Comparison of ENCODE assay signal across 12 cellular contexts in the genomic region with DNA sequence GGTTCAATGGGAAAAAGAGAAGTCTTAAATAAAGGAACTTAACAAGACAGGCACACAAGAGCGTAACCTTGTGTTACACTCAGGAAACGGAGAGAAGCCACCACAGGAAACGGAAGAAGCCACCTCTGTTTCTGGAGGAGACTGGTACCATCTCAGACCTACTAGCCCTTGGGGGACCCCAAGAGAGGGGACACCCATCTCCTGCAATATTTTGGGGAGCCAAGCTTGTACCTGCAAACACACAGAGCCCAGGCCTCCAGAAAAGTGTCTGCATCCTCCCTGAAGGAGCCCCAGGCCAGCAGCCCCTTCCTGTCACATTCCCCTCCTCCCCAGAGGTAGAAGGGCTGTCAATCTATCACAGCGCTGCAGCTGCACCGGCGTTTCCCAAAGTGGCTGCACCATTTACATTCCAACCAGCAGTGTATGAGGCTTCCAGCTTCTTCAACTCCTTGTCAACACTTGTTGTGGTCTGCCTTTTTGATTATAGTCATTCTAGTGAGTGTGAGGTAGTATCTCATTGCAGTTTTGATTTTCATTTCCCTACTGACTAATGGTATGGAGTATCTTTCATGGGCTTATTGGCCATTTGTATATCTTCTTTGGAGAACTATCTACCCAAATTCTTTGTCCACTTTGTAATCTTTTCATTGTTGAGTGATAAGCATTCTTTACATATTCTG. TPM values are rescaled to one million over a fixed set of nuclear protein-coding genes. Genes with fewer than 3 reads are reported as not detected.
DNase-seq lines count a peak whose midpoint lies in the region; ATAC-seq, FAIRE-seq and TF ChIP-seq lines count a peak whose summit lies in the region.
"Had no signal": no experiment of that assay in that cellular context is flagged by ENCODE, and none has a peak within 500 bp of the region (broad histone marks: within the 10 kb centered on the region; RNA-seq: fewer than 3 reads in every experiment).

No MANE protein-coding gene starts in this region.

- no peak for ATAC-seq in activated B cell treated with CpG ODN at 0.5 μM for 24 hours (ENCODE audit: low read depth)
- no peak for ATAC-seq in pancreas

- no peak for FAIRE-seq in pancreas (lab: Jason Lieb, UNC)

- H3K27me3 Mint-ChIP-seq in CD8-positive, alpha-beta memory T cell, result peaks cover 0 to 14% of the 10 kb centered on the region in 2 donors
- H3K27me3 Mint-ChIP-seq in activated B cell treated with CpG ODN at 0.5 μM for 24 hours (peaks cover 3% of the 10 kb centered on the region), nephron progenitor cell (ENCODE audit: low read depth, poor library complexity) (peaks cover 26% of the 10 kb centered on the region)

- CTCF ChIA-PET in CD8-positive, alpha-beta memory T cell (lab: Charles Lee), result no interaction called here
- CTCF ChIA-PET in activated B cell treated with CpG ODN at 0.5 μM for 24 hours (lab: Charles Lee), result interaction anchor here (0.8 kb wide), 1 partner anchor 58 kb away, joined by 3 read pairs; no protein-coding TSS in a partner anchor

- 37 to 48% methylated on average over 6 of the region's 6 CpGs for WGBS in pancreas, 2 donors

- H3K36me3 ChIP-seq in CD8-positive, alpha-beta memory T cell (ENCODE audit: insufficient read depth, low read length), result no peaks in the 10 kb centered on the region
- H3K36me3 ChIP-seq in KOPT-K1 (ENCODE audit: insufficient read depth, low read length), result no peaks in the 10 kb centered on the region
- no peaks in the 10 kb centered on the region for H3K36me3 ChIP-seq in pancreas

- POLR2A ChIA-PET in CD8-positive, alpha-beta memory T cell (lab: Charles Lee), result no interaction called here
- POLR2A ChIA-PET in activated B cell treated with CpG ODN at 0.5 μM for 24 hours (lab: Charles Lee), result no interaction called here

- H3K4me3 ChIP-seq in CD8-positive, alpha-beta memory T cell (ENCODE audit: low read length), result no peak overlapping the region
- H3K4me3 ChIP-seq in pancreas, result no peak overlapping the region

- H3K36me3 Mint-ChIP-seq in CD8-positive, alpha-beta memory T cell, result no peaks in the 10 kb centered on the region
- no peaks in the 10 kb centered on the region for H3K36me3 Mint-ChIP-seq in activated B cell treated with CpG ODN at 0.5 μM for 24 hours (ENCODE audit: low read depth)
- no peaks in the 10 kb centered on the region for H3K36me3 Mint-ChIP-seq in nephron progenitor cell (ENCODE audit: low read depth)

- intact Hi-C loops in activated B cell treated with CpG ODN at 0.5 μM for 24 hours (cut with micrococcal nuclease), result no loop called here
- intact Hi-C loops in pancreas (cut with DNase I), result no loop called here

- DNase-seq in CD8-positive, alpha-beta memory T cell, result peak in 1 of 5 donors; percentile 11
- DNase-seq in activated B cell treated with CpG ODN at 0.5 μM for 24 hours (no peak), nephron progenitor cell (no peak), HPDE6-E6E7 (ENCODE audit: extremely low spot score) (no peak), NCI-H1092 (lab: John Stamatoyannopoulos, UW) (no peak), COLO829 (ENCODE audit: low spot score) (no peak), pancreas (no peak)
- DNase-seq: NCI-H1694 had no signal

- TF ChIP-seq CTCF in activated B cell treated with CpG ODN at 0.5 μM for 24 hours (IDR thresholded peaks at IDR 0.05), result no peak
- TF ChIP-seq CTCF in nephron progenitor cell (IDR thresholded peaks at IDR 0.05), result no peak
- no peak for TF ChIP-seq CTCF in pancreas (IDR thresholded peaks at IDR 0.05)

- H3K4me1 ChIP-seq in CD8-positive, alpha-beta memory T cell (ENCODE audit: insufficient read depth, low read length), result peaks cover 34% of the 10 kb centered on the region
- no peaks in the 10 kb centered on the region for H3K4me1 ChIP-seq in pancreas

- peak overlapping the region in 4 of 8 donors; percentile 27 to 68 (median 47) for H3K27ac Mint-ChIP-seq in CD8-positive, alpha-beta memory T cell
- peak overlapping the region; percentile 47 for H3K27ac Mint-ChIP-seq in activated B cell treated with CpG ODN at 0.5 μM for 24 hours
- H3K27ac Mint-ChIP-seq in nephron progenitor cell, result peak overlapping the region; percentile 54
- H3K27ac Mint-ChIP-seq: T-helper 1 cell treated with Interleukin-12 subunit alpha and Interleukin-12 subunit beta and Interleukin-4 antibody, amounts not matched to agents 30 μg/mL and 1 μg/mL, for 36 hours had no signal

- H3K27me3 ChIP-seq in CD8-positive, alpha-beta memory T cell (ENCODE audit: insufficient read depth, low read length, poor library complexity, severe bottlenecking), result no peaks in the 10 kb centered on the region
- H3K27me3 ChIP-seq in pancreas, result peaks cover 0 to 4% (median 0%) of the 10 kb centered on the region in 4 donors

- H3K9me3 ChIP-seq in CD8-positive, alpha-beta memory T cell (ENCODE audit: low read length), result no peaks in the 10 kb centered on the region
- peaks cover under 1% of the 10 kb centered on the region for H3K9me3 ChIP-seq in KOPT-K1 (ENCODE audit: insufficient read depth, low read length, poor library complexity, severe bottlenecking)
- no peaks in the 10 kb centered on the region for H3K9me3 ChIP-seq in pancreas

- no peaks in the 10 kb centered on the region for H3K9me3 Mint-ChIP-seq in CD8-positive, alpha-beta memory T cell
- no peaks in the 10 kb centered on the region for H3K9me3 Mint-ChIP-seq in activated B cell treated with CpG ODN at 0.5 μM for 24 hours
- H3K9me3 Mint-ChIP-seq in nephron progenitor cell, result peaks cover 10% of the 10 kb centered on the region

- peak overlapping the region in 5 of 7 donors; percentile 57 to 74 (median 70) for H3K4me3 Mint-ChIP-seq in CD8-positive, alpha-beta memory T cell
- H3K4me3 Mint-ChIP-seq in activated B cell treated with CpG ODN at 0.5 μM for 24 hours (peak overlapping the region; percentile 39), nephron progenitor cell (no peak overlapping the region)
- H3K4me3 Mint-ChIP-seq: T-helper 1 cell treated with Interleukin-12 subunit alpha and Interleukin-12 subunit beta and Interleukin-4 antibody, amounts not matched to agents 30 μg/mL and 1 μg/mL, for 36 hours had no signal

- peaks cover 12 to 37% (median 24%) of the 10 kb centered on the region in 3 donors for H3K4me1 Mint-ChIP-seq in CD8-positive, alpha-beta memory T cell
- peaks cover 32% of the 10 kb centered on the region for H3K4me1 Mint-ChIP-seq in activated B cell treated with CpG ODN at 0.5 μM for 24 hours
- H3K4me1 Mint-ChIP-seq in nephron progenitor cell, result peaks cover 15% of the 10 kb centered on the region

- H3K27ac ChIP-seq in CD8-positive, alpha-beta memory T cell (ENCODE audit: low read depth, low read length), result no peak overlapping the region
- H3K27ac ChIP-seq in KOPT-K1 (ENCODE audit: low read depth, low read length, poor library complexity, severe bottlenecking), result peak overlapping the region; percentile 47
- H3K27ac ChIP-seq in pancreas, result no peak overlapping the region

RNA-seq across cellular contexts. Expression of a gene that starts 23.0 kb away (rescaled TPM):
- not detected for total RNA-seq in CD8-positive, alpha-beta memory T cell
- not detected for polyA plus RNA-seq in CD8-positive, alpha-beta memory T cell
- total RNA-seq in activated B cell treated with CpG ODN at 0.5 μM for 24 hours (not detected in 2 replicates), pancreas (not detected)
- polyA plus RNA-seq in pancreas, result under 1 TPM in 1 of 2 donors, not detected in 1; 0.23 TPM
- total RNA-seq: fibroblast of lung, skeletal muscle tissue had no signal
- polyA plus RNA-seq: fibroblast of lung had no signal
